Comparison of ENCODE assay signal across 4 cellular contexts in the genomic region with DNA sequence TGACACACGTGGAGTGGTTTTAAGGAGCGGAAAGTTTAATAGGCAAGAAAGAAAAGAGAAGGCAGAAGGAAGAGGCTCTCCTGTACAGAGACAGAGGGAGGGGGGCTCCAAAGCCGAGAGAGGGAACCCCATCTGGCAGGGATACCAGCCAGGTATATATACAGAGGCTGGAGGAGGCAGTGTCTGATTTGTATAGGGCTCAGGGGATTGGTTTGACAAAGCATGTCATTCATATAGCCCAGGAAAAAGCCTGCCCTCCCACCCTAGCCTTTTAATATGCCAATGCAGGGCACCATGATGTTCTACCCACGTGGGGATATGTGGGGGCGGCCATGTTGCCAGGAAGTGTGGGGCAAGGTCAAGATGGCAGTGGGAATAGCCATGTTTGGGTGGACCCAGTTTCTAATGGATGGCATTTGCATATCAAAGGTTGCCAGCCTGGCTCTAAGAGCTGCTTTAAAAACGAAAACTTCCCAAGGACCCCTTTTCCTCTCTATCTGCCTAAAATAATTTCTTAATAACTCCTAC. TPM values are rescaled to one million over a fixed set of nuclear protein-coding genes. Genes with fewer than 3 reads are reported as not detected.
"Had no signal": no experiment of that assay in that cellular context is flagged by ENCODE, and none has a peak within 500 bp of the region (broad histone marks: within the 10 kb centered on the region; RNA-seq: fewer than 3 reads in every experiment).

No MANE protein-coding gene starts in this region.

RNA-seq across cellular contexts. Expression of a gene that starts 57.8 kb away (rescaled TPM):
- total RNA-seq: HT-29, MCF 10A, OCI-LY7, PC-3 had no signal
